8 cellular contexts compared by ENCODE assay signal in the genomic region with DNA sequence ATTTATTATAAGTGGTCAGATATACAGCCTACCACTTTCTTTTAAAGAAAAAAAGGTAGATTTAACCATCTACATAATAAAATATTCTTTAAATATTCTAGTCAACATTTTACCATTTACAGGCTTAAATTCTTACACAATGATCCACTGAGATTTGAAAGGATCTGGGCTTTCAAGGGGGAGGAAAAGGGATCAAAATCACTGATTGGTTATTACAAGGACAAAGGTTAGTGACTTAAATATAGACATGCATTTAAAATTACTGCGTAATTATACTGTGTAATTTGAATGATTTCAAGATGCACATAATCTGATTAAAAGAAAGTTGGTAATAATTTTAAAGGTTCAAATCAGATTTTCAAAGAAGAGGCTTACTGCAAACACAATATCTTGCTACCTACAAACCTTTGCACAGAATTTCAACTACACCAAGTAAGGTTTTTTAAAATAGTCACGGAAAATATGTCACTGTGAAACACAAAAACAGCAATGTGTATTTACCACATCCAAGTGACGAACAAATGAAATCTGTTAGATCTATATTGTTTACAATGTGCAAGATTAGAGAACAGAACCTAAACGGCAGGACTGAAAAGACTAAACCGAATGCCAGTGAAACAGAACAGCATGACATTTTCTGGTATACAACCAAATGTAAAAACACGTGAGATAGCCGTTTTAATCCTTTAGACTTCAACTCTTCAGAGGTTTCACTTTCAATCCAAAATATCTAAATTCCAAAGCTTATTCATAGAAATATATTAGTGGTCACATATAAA. TPM values are rescaled to one million over a fixed set of nuclear protein-coding genes. Genes with fewer than 3 reads are reported as not detected.
A peak's percentile ranks its signal among the peaks of the same experiment; 100 is the strongest.
DNase-seq lines count a peak whose midpoint lies in the region; ATAC-seq, FAIRE-seq and TF ChIP-seq lines count a peak whose summit lies in the region.

No MANE protein-coding gene starts in this region.

- no peak for TF ChIP-seq CTCF in upper lobe of left lung (IDR thresholded peaks at IDR 0.05)

- H3K27ac Mint-ChIP-seq in activated naive CD4-positive, alpha-beta T cell treated with anti-CD3 and anti-CD28 coated beads, Interleukin-2, amount 10 ng/mL, durations not matched to agents 7 days and 5 days, result peak overlapping the region; percentile 89

- H3K27me3 ChIP-seq in upper lobe of left lung, result no peaks in the 10 kb centered on the region

- H3K36me3 Mint-ChIP-seq in activated naive CD4-positive, alpha-beta T cell treated with anti-CD3 and anti-CD28 coated beads, Interleukin-2, amount 10 ng/mL, durations not matched to agents 7 days and 5 days, result no peaks in the 10 kb centered on the region

- no peak for TF ChIP-seq POLR2A in upper lobe of left lung (IDR thresholded peaks at IDR 0.05)

- no peak for TF ChIP-seq EP300 in upper lobe of left lung (IDR thresholded peaks at IDR 0.05)

- peak overlapping the region; percentile 61 to 72 (median 64) for H3K27ac ChIP-seq in upper lobe of left lung

- H3K4me3 Mint-ChIP-seq in activated naive CD4-positive, alpha-beta T cell treated with anti-CD3 and anti-CD28 coated beads, Interleukin-2, amount 10 ng/mL, durations not matched to agents 7 days and 5 days, result peak overlapping the region; percentile 78

- WGBS in upper lobe of left lung, 2 donors, result 15 to 18% methylated on average over 7 of the region's 7 CpGs

- H3K36me3 ChIP-seq in upper lobe of left lung, result no peaks in the 10 kb centered on the region

- H3K4me1 ChIP-seq in upper lobe of left lung, result peaks cover 67 to 91% (median 71%) of the 10 kb centered on the region in 4 donors

- H3K4me1 Mint-ChIP-seq in activated naive CD4-positive, alpha-beta T cell treated with anti-CD3 and anti-CD28 coated beads, Interleukin-2, amount 10 ng/mL, durations not matched to agents 7 days and 5 days, result peaks cover 50% of the 10 kb centered on the region

- no peaks in the 10 kb centered on the region for H3K27me3 Mint-ChIP-seq in activated naive CD4-positive, alpha-beta T cell treated with anti-CD3 and anti-CD28 coated beads, Interleukin-2, amount 10 ng/mL, durations not matched to agents 7 days and 5 days

- DNase-seq in activated naive CD4-positive, alpha-beta T cell treated with anti-CD3 and anti-CD28 coated beads, Interleukin-2, amount 10 ng/mL, durations not matched to agents 7 days and 5 days, result no peak
- no peak for DNase-seq in activated naive CD4-positive, alpha-beta T cell treated with Interleukin-2 at 50 U/mL for 16 hours
- peak; percentile 20 for DNase-seq in SK-MEL-5 (ENCODE audit: low read depth, low spot score)
- no peak for DNase-seq in upper lobe of left lung
- no peak for DNase-seq in NCI-H2029 treated with DMSO at 0.1 percent for 48 hours (lab: John Stamatoyannopoulos, UW)
- no peak for DNase-seq in HuH-7 (ENCODE audit: low spot score)

- no peaks in the 10 kb centered on the region for H3K9me3 ChIP-seq in upper lobe of left lung

- peak overlapping the region in 3 of 4 donors; percentile 28 to 50 (median 45) for H3K4me3 ChIP-seq in upper lobe of left lung

- no peaks in the 10 kb centered on the region for H3K9me3 Mint-ChIP-seq in activated naive CD4-positive, alpha-beta T cell treated with anti-CD3 and anti-CD28 coated beads, Interleukin-2, amount 10 ng/mL, durations not matched to agents 7 days and 5 days

- CTCF ChIA-PET in activated naive CD4-positive, alpha-beta T cell treated with anti-CD3 and anti-CD28 coated beads, Interleukin-2, amount 10 ng/mL, durations not matched to agents 7 days and 5 days (lab: Charles Lee), result interaction anchor here (0.7 to 1.7 kb wide), 9 partner anchors 9 to 293 kb away, joined by 3 to 8 read pairs (median 4); no protein-coding TSS in a partner anchor

- FAIRE-seq in islet of Langerhans (lab: Jason Lieb, UNC), result peak; percentile 83

- in situ Hi-C loops in SK-MEL-5 (cut with HindIII; ENCODE audit: low pct_unique_long_range_greater_than_20kb, low sequenced_read_pairs), result no loop called here

- ATAC-seq in upper lobe of left lung (ENCODE audit: low FRiP score in 2 of 2), result no peak
- no peak for ATAC-seq in HG03342 (IDR thresholded peaks at IDR 0.05; ENCODE audit: unreplicated experiment)

RNA-seq across cellular contexts. Expression of a gene that starts 40.8 kb away (rescaled TPM):
- total RNA-seq in SK-MEL-5 (2014; rRNA removed; shearing (Covaris generic)), result 117 and 120 TPM in 2 replicates
- polyA plus RNA-seq in SK-MEL-5 (2015; cell fraction: cytosol; rRNA removed), result 274 and 292 TPM in 2 replicates
- polyA plus RNA-seq in SK-MEL-5 (2015; cell fraction: nucleus; rRNA removed), result 85.9 and 130 TPM in 2 replicates
- total RNA-seq in upper lobe of left lung, result 100 to 1,000 TPM; 128 to 345 (median 233) TPM
